Comparison of ENCODE assay signal across 23 cellular contexts in the genomic region with DNA sequence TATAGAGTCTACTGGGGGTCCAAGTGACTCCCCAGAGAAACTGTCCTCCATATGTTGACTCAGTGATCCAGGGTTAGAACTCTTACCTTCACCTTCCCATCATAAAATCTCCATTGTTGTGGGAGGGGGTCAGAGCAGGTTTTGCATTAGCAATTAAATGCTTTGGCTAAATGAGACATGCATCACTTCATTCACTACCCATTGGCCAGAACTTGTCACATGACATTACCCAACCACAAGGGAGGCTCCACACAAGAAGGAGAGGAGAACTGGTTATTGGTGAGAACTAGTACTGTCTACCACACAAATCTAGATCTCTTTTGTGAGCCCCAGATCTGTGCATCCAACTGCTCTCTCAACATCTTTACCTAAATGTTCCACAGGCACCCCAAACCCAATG. TPM values are rescaled to one million over a fixed set of nuclear protein-coding genes. Genes with fewer than 3 reads are reported as not detected.
A peak's percentile ranks its signal among the peaks of the same experiment; 100 is the strongest.
DNase-seq lines count a peak whose midpoint lies in the region; ATAC-seq, FAIRE-seq and TF ChIP-seq lines count a peak whose summit lies in the region.
"Had no signal": no experiment of that assay in that cellular context is flagged by ENCODE, and none has a peak within 500 bp of the region (broad histone marks: within the 10 kb centered on the region; RNA-seq: fewer than 3 reads in every experiment).

No MANE protein-coding gene starts in this region.

- no peak for ATAC-seq in activated CD8-positive, alpha-beta T cell treated with anti-CD3 and anti-CD28 coated beads, Interleukin-2, amount 10 ng/mL, durations not matched to agents 7 days and 5 days
- no peak for ATAC-seq in activated CD8-positive, alpha-beta T cell treated with anti-CD3 and anti-CD28 coated beads for 36 hours
- no peak for ATAC-seq in GM18907 (IDR thresholded peaks at IDR 0.05; ENCODE audit: unreplicated experiment)
- ATAC-seq: CD8-positive, alpha-beta T cell; HCT116 had no signal

- peaks cover 50 to 52% of the 10 kb centered on the region in 2 experiments for H3K4me1 ChIP-seq in neutrophil (ENCODE audit: control insufficient read depth in 1 of 2, insufficient read depth in 1 of 2, low read depth in 1 of 2, low read length in 1 of 2)
- H3K4me1 ChIP-seq: BE2C had no signal

- no peaks in the 10 kb centered on the region for H3K9me3 ChIP-seq in neutrophil
- H3K9me3 ChIP-seq: BE2C had no signal

- H3K4me3 Mint-ChIP-seq in activated CD8-positive, alpha-beta T cell treated with anti-CD3 and anti-CD28 coated beads, Interleukin-2, amount 10 ng/mL, durations not matched to agents 7 days and 5 days = no peak overlapping the region
- H3K4me3 Mint-ChIP-seq in activated CD8-positive, alpha-beta T cell treated with anti-CD3 and anti-CD28 coated beads for 36 hours = no peak overlapping the region
- H3K4me3 Mint-ChIP-seq: CD8-positive, alpha-beta T cell had no signal

- intact Hi-C loops in activated CD8-positive, alpha-beta T cell treated with anti-CD3 and anti-CD28 coated beads for 36 hours (cut with micrococcal nuclease) = no loop called here

- TF ChIP-seq POLR2A in GM12891 (IDR thresholded peaks at IDR 0.05; ENCODE audit: low read depth, low read length) = no peak

- H3K4me1 Mint-ChIP-seq in activated CD8-positive, alpha-beta T cell treated with anti-CD3 and anti-CD28 coated beads, Interleukin-2, amount 10 ng/mL, durations not matched to agents 7 days and 5 days (ENCODE audit: low read depth) = peaks cover 16% of the 10 kb centered on the region
- peaks cover 15% of the 10 kb centered on the region for H3K4me1 Mint-ChIP-seq in activated CD8-positive, alpha-beta T cell treated with anti-CD3 and anti-CD28 coated beads for 36 hours (ENCODE audit: low read depth)

- H3K9me3 Mint-ChIP-seq in activated CD8-positive, alpha-beta T cell treated with anti-CD3 and anti-CD28 coated beads, Interleukin-2, amount 10 ng/mL, durations not matched to agents 7 days and 5 days (ENCODE audit: insufficient read depth) = no peaks in the 10 kb centered on the region
- no peaks in the 10 kb centered on the region for H3K9me3 Mint-ChIP-seq in activated CD8-positive, alpha-beta T cell treated with anti-CD3 and anti-CD28 coated beads for 36 hours
- H3K9me3 Mint-ChIP-seq: CD8-positive, alpha-beta T cell had no signal

- no peaks in the 10 kb centered on the region for H3K36me3 ChIP-seq in neutrophil

- H3K27me3 ChIP-seq in neutrophil = no peaks in the 10 kb centered on the region
- H3K27me3 ChIP-seq: BE2C had no signal

- POLR2A ChIA-PET in activated CD8-positive, alpha-beta T cell treated with anti-CD3 and anti-CD28 coated beads, Interleukin-2, amount 10 ng/mL, durations not matched to agents 7 days and 5 days (lab: Charles Lee) = no interaction called here
- POLR2A ChIA-PET in activated CD8-positive, alpha-beta T cell treated with anti-CD3 and anti-CD28 coated beads for 36 hours (lab: Charles Lee) = interaction anchor here (1.3 kb wide), 1 partner anchor 162 kb away, joined by 3 read pairs; no protein-coding TSS in a partner anchor

- H3K27ac Mint-ChIP-seq in activated CD8-positive, alpha-beta T cell treated with anti-CD3 and anti-CD28 coated beads, Interleukin-2, amount 10 ng/mL, durations not matched to agents 7 days and 5 days = no peak overlapping the region
- H3K27ac Mint-ChIP-seq in activated CD8-positive, alpha-beta T cell treated with anti-CD3 and anti-CD28 coated beads for 36 hours = no peak overlapping the region
- H3K27ac Mint-ChIP-seq: CD8-positive, alpha-beta T cell had no signal

- peak; percentile 20 for DNase-seq in activated CD8-positive, alpha-beta T cell treated with anti-CD3 and anti-CD28 coated beads, Interleukin-2, amount 10 ng/mL, durations not matched to agents 7 days and 5 days
- no peak for DNase-seq in activated CD8-positive, alpha-beta T cell treated with anti-CD3 and anti-CD28 coated beads for 36 hours
- DNase-seq in GM12891 (ENCODE audit: insufficient read length, low spot score) = no peak
- no peak for DNase-seq in NCI-H1694 (lab: John Stamatoyannopoulos, UW)
- DNase-seq: BE2C; CD8-positive, alpha-beta T cell; DMS 273 treated with DMSO at 0.1 percent for 48 hours; DMS53; DND-41; EL; GOT3; H7; IMR-90; KBM-7 had no signal

- H3K27ac ChIP-seq in neutrophil = peak overlapping the region; percentile 97
- H3K27ac ChIP-seq: C4-2B had no signal

- TF ChIP-seq CTCF in activated CD8-positive, alpha-beta T cell treated with anti-CD3 and anti-CD28 coated beads for 36 hours (IDR thresholded peaks at IDR 0.05) = no peak
- no peak for TF ChIP-seq CTCF in neutrophil (IDR thresholded peaks at IDR 0.05)

- no peaks in the 10 kb centered on the region for H3K27me3 Mint-ChIP-seq in activated CD8-positive, alpha-beta T cell treated with anti-CD3 and anti-CD28 coated beads, Interleukin-2, amount 10 ng/mL, durations not matched to agents 7 days and 5 days (ENCODE audit: low read depth)
- no peaks in the 10 kb centered on the region for H3K27me3 Mint-ChIP-seq in activated CD8-positive, alpha-beta T cell treated with anti-CD3 and anti-CD28 coated beads for 36 hours

- peaks cover 26% of the 10 kb centered on the region for H3K36me3 Mint-ChIP-seq in activated CD8-positive, alpha-beta T cell treated with anti-CD3 and anti-CD28 coated beads, Interleukin-2, amount 10 ng/mL, durations not matched to agents 7 days and 5 days (ENCODE audit: low read depth)
- H3K36me3 Mint-ChIP-seq in activated CD8-positive, alpha-beta T cell treated with anti-CD3 and anti-CD28 coated beads for 36 hours (ENCODE audit: low read depth) = peaks cover 18% of the 10 kb centered on the region

- CTCF ChIA-PET in activated CD8-positive, alpha-beta T cell treated with anti-CD3 and anti-CD28 coated beads, Interleukin-2, amount 10 ng/mL, durations not matched to agents 7 days and 5 days (lab: Charles Lee) = interaction anchor here (1.3 kb wide), 1 partner anchor 38 kb away, joined by 3 read pairs; no protein-coding TSS in a partner anchor
- CTCF ChIA-PET in activated CD8-positive, alpha-beta T cell treated with anti-CD3 and anti-CD28 coated beads for 36 hours (lab: Charles Lee) = interaction anchor here (1.3 kb wide), 1 partner anchor 16 kb away, joined by 4 read pairs; no protein-coding TSS in a partner anchor

- FAIRE-seq in GM12891 (lab: Jason Lieb, UNC) = peak; percentile 60
- FAIRE-seq: GM12892, GM18507, HTR-8/SVneo had no signal

- H3K4me3 ChIP-seq in neutrophil (ENCODE audit: low read depth in 1 of 2, low read length in 1 of 2) = peak overlapping the region in 1 of 2 experiments; percentile 51

TF ChIP-seq in GM12891, 5 proteins besides CTCF, POLR2A, EP300 and RAD21:
- TF ChIP-seq SPI1 (IDR thresholded peaks at IDR 0.05; ENCODE audit: low read depth, low read length) (no peak), POU2F2 (IDR thresholded peaks at IDR 0.05; ENCODE audit: low read depth, low read length) (no peak), PAX5 (IDR thresholded peaks at IDR 0.05; ENCODE audit: insufficient read depth, low read length, severe bottlenecking) (no peak), POLR2AphosphoS5 (IDR thresholded peaks at IDR 0.05; ENCODE audit: low read depth, low read length) (no peak), TAF1 (IDR thresholded peaks at IDR 0.05; ENCODE audit: low read depth, low read length) (no peak)

RNA-seq across cellular contexts. Expression of gene C1orf162, which starts 4.2 kb away (rescaled TPM):
- 10 to 100 TPM; 40.1 to 42.1 TPM for total RNA-seq in activated CD8-positive, alpha-beta T cell treated with anti-CD3 and anti-CD28 coated beads, Interleukin-2, amount 10 ng/mL, durations not matched to agents 7 days and 5 days
- total RNA-seq in activated CD8-positive, alpha-beta T cell treated with anti-CD3 and anti-CD28 coated beads for 36 hours = 1 to 10 TPM; 4.5 to 4.7 TPM
- polyA plus RNA-seq in GM12891 (2012; ENCODE audit: low read depth, missing spikeins) = 12.1 TPM
- total RNA-seq: A172, IMR-90 had no signal

RNA-seq across cellular contexts. Expression of gene ATP5PB, which starts 20.3 kb away (rescaled TPM):
- total RNA-seq in activated CD8-positive, alpha-beta T cell treated with anti-CD3 and anti-CD28 coated beads, Interleukin-2, amount 10 ng/mL, durations not matched to agents 7 days and 5 days = 100 to 1,000 TPM; 396 to 404 TPM
- 100 to 1,000 TPM; 341 to 342 TPM for total RNA-seq in activated CD8-positive, alpha-beta T cell treated with anti-CD3 and anti-CD28 coated beads for 36 hours
- 444 TPM for polyA plus RNA-seq in GM12891 (2012; ENCODE audit: low read depth, missing spikeins)

RNA-seq across cellular contexts. Expression of gene WDR77, which starts 20.5 kb away (rescaled TPM):
- total RNA-seq in activated CD8-positive, alpha-beta T cell treated with anti-CD3 and anti-CD28 coated beads, Interleukin-2, amount 10 ng/mL, durations not matched to agents 7 days and 5 days = 10 to 100 TPM; 54.3 to 57.8 TPM
- 10 to 100 TPM; 54.0 to 54.6 TPM for total RNA-seq in activated CD8-positive, alpha-beta T cell treated with anti-CD3 and anti-CD28 coated beads for 36 hours
- polyA plus RNA-seq in GM12891 (2012; ENCODE audit: low read depth, missing spikeins) = 42.0 TPM

RNA-seq across cellular contexts. Expression of gene ADORA3, which starts 33.9 kb away (rescaled TPM):
- under 1 TPM in 1 of 2 experiments, not detected in 1; 0.18 TPM for total RNA-seq in activated CD8-positive, alpha-beta T cell treated with anti-CD3 and anti-CD28 coated beads, Interleukin-2, amount 10 ng/mL, durations not matched to agents 7 days and 5 days
- total RNA-seq in activated CD8-positive, alpha-beta T cell treated with anti-CD3 and anti-CD28 coated beads for 36 hours = not detected
- 0.35 TPM for polyA plus RNA-seq in GM12891 (2012; ENCODE audit: low read depth, missing spikeins)
- total RNA-seq: A172; CD8-positive, alpha-beta T cell; G401; H7; IMR-90 had no signal
- polyA plus RNA-seq: IMR-90 had no signal

RNA-seq across cellular contexts. Expression of gene TMIGD3, which starts 33.9 kb away (rescaled TPM):
- not detected for total RNA-seq in activated CD8-positive, alpha-beta T cell treated with anti-CD3 and anti-CD28 coated beads, Interleukin-2, amount 10 ng/mL, durations not matched to agents 7 days and 5 days
- total RNA-seq in activated CD8-positive, alpha-beta T cell treated with anti-CD3 and anti-CD28 coated beads for 36 hours = not detected
- polyA plus RNA-seq in GM12891 (2012; ENCODE audit: low read depth, missing spikeins) = 0.09 TPM
- total RNA-seq: A172; CD8-positive, alpha-beta T cell; G401 had no signal

Comparison
In these comparisons a context has a peak if more than half of its experiments do, and no peak if none do; other contexts are left out.
1. RNA of gene C1orf162, which starts 4.2 kb away (total RNA-seq): 40.1 to 42.1 TPM in activated CD8-positive, alpha-beta T cell treated with anti-CD3 and anti-CD28 coated beads, Interleukin-2, amount 10 ng/mL, durations not matched to agents 7 days and 5 days; 4.5 to 4.7 TPM in activated CD8-positive, alpha-beta T cell treated with anti-CD3 and anti-CD28 coated beads for 36 hours; every median in the first group is over 4 times any median in the second.